In genomic region chr12:52250048-52250990, GRCh38 we compare ENCODE assay signal across 14 cellular contexts. TPM values are rescaled to one million over a fixed set of nuclear protein-coding genes. Genes with fewer than 3 reads are reported as not detected.
DNase-seq lines count a peak whose midpoint lies in the region; ATAC-seq lines count a peak whose summit lies in the region.
"Had no signal": no experiment of that assay in that cellular context is flagged by ENCODE, and none has a peak within 500 bp of the region (broad histone marks: within the 10 kb centered on the region; RNA-seq: fewer than 3 reads in every experiment).

No MANE protein-coding gene starts in this region.

- H3K27ac Mint-ChIP-seq in activated naive CD4-positive, alpha-beta T cell treated with anti-CD3 and anti-CD28 coated beads, Interleukin-2, amount 50 U/mL, for 24 hours, result no peak overlapping the region
- no peak overlapping the region for H3K27ac Mint-ChIP-seq in activated naive CD4-positive, alpha-beta T cell treated with anti-CD3 and anti-CD28 coated beads, Interleukin-2, amount 50 U/mL, for 72 hours
- peak overlapping the region; percentile 79 for H3K27ac Mint-ChIP-seq in activated T-helper 17 cell treated with anti-CD3 and anti-CD28 coated beads, Interleukin-2, amount 50 U/mL, for 72 hours
- H3K27ac Mint-ChIP-seq in stimulated activated effector memory CD8-positive, alpha-beta T cell treated with anti-CD3 and anti-CD28 coated beads, Interleukin-12 subunit alpha, Interleukin-12 subunit beta, amount 100 ng/mL, for 72 hours, result peak overlapping the region; percentile 20

- H3K9me3 Mint-ChIP-seq in activated naive CD4-positive, alpha-beta T cell treated with anti-CD3 and anti-CD28 coated beads, Interleukin-2, amount 50 U/mL, for 24 hours, result no peaks in the 10 kb centered on the region
- no peaks in the 10 kb centered on the region for H3K9me3 Mint-ChIP-seq in activated naive CD4-positive, alpha-beta T cell treated with anti-CD3 and anti-CD28 coated beads, Interleukin-2, amount 50 U/mL, for 72 hours
- no peaks in the 10 kb centered on the region for H3K9me3 Mint-ChIP-seq in activated T-helper 17 cell treated with anti-CD3 and anti-CD28 coated beads, Interleukin-2, amount 50 U/mL, for 72 hours
- H3K9me3 Mint-ChIP-seq in stimulated activated effector memory CD8-positive, alpha-beta T cell treated with anti-CD3 and anti-CD28 coated beads, Interleukin-12 subunit alpha, Interleukin-12 subunit beta, amount 100 ng/mL, for 72 hours, result no peaks in the 10 kb centered on the region

- peaks cover 2% of the 10 kb centered on the region for H3K36me3 Mint-ChIP-seq in activated naive CD4-positive, alpha-beta T cell treated with anti-CD3 and anti-CD28 coated beads, Interleukin-2, amount 50 U/mL, for 24 hours
- peaks cover 0 to 6% of the 10 kb centered on the region in 2 donors for H3K36me3 Mint-ChIP-seq in activated naive CD4-positive, alpha-beta T cell treated with anti-CD3 and anti-CD28 coated beads, Interleukin-2, amount 50 U/mL, for 72 hours
- H3K36me3 Mint-ChIP-seq in activated T-helper 17 cell treated with anti-CD3 and anti-CD28 coated beads, Interleukin-2, amount 50 U/mL, for 72 hours (ENCODE audit: low read depth), result no peaks in the 10 kb centered on the region
- peaks cover 4% of the 10 kb centered on the region for H3K36me3 Mint-ChIP-seq in stimulated activated effector memory CD8-positive, alpha-beta T cell treated with anti-CD3 and anti-CD28 coated beads, Interleukin-12 subunit alpha, Interleukin-12 subunit beta, amount 100 ng/mL, for 72 hours

- H3K27me3 ChIP-seq in iPS-18a (ENCODE audit: control insufficient read depth, insufficient read depth, low read length), result peaks cover 44% of the 10 kb centered on the region

- peaks cover 13% of the 10 kb centered on the region for H3K27me3 Mint-ChIP-seq in activated naive CD4-positive, alpha-beta T cell treated with anti-CD3 and anti-CD28 coated beads, Interleukin-2, amount 50 U/mL, for 24 hours
- peaks cover 10% of the 10 kb centered on the region for H3K27me3 Mint-ChIP-seq in activated T-helper 17 cell treated with anti-CD3 and anti-CD28 coated beads, Interleukin-2, amount 50 U/mL, for 72 hours

- peaks cover 17% of the 10 kb centered on the region for H3K4me1 Mint-ChIP-seq in activated naive CD4-positive, alpha-beta T cell treated with anti-CD3 and anti-CD28 coated beads, Interleukin-2, amount 50 U/mL, for 24 hours
- H3K4me1 Mint-ChIP-seq in activated T-helper 17 cell treated with anti-CD3 and anti-CD28 coated beads, Interleukin-2, amount 50 U/mL, for 72 hours, result peaks cover 25% of the 10 kb centered on the region
- H3K4me1 Mint-ChIP-seq in stimulated activated effector memory CD8-positive, alpha-beta T cell treated with anti-CD3 and anti-CD28 coated beads, Interleukin-12 subunit alpha, Interleukin-12 subunit beta, amount 100 ng/mL, for 72 hours, result peaks cover 45% of the 10 kb centered on the region

- H3K4me1 ChIP-seq in iPS-18a (ENCODE audit: control insufficient read depth, low read depth, low read length), result peaks cover 9% of the 10 kb centered on the region

- DNase-seq in activated naive CD4-positive, alpha-beta T cell treated with anti-CD3 and anti-CD28 coated beads, Interleukin-2, amount 50 U/mL, for 72 hours (ENCODE audit: low spot score in 2 of 2), result no peak
- DNase-seq in stimulated activated effector memory CD8-positive, alpha-beta T cell treated with anti-CD3 and anti-CD28 coated beads, Interleukin-12 subunit alpha, Interleukin-12 subunit beta, amount 100 ng/mL, for 72 hours (ENCODE audit: low spot score in 2 of 2), result no peak
- DNase-seq in hippocampal formation (lab: John Stamatoyannopoulos, UW) (no peak), NCI-H748 (lab: John Stamatoyannopoulos, UW; ENCODE audit: unreplicated experiment) (no peak)
- DNase-seq: effector memory CD4-positive, alpha-beta T cell; NCI-H1417; NCI-H510A; stimulated activated CD4-positive, alpha-beta T cell treated with anti-CD3 and anti-CD28 coated beads, Interleukin-1b, Interleukin-23, amount 100 ng/mL, for 48 hours had no signal

- peak overlapping the region; percentile 34 for H3K4me3 ChIP-seq in iPS-18a (ENCODE audit: low read length)

- H3K27ac ChIP-seq in iPS-18a (ENCODE audit: low read length), result no peak overlapping the region

- H3K9ac ChIP-seq in iPS-18a (ENCODE audit: low read length), result no peak overlapping the region
- H3K9ac ChIP-seq: parathyroid adenoma had no signal

- no peaks in the 10 kb centered on the region for H3K9me3 ChIP-seq in iPS-18a (ENCODE audit: control insufficient read depth, low read depth, low read length)

- H3K36me3 ChIP-seq in iPS-18a (ENCODE audit: control insufficient read depth, low read depth, low read length), result no peaks in the 10 kb centered on the region

- H3K4me3 Mint-ChIP-seq in activated naive CD4-positive, alpha-beta T cell treated with anti-CD3 and anti-CD28 coated beads, Interleukin-2, amount 50 U/mL, for 24 hours, result peak overlapping the region; percentile 5
- H3K4me3 Mint-ChIP-seq in activated T-helper 17 cell treated with anti-CD3 and anti-CD28 coated beads, Interleukin-2, amount 50 U/mL, for 72 hours, result no peak overlapping the region
- no peak overlapping the region for H3K4me3 Mint-ChIP-seq in stimulated activated effector memory CD8-positive, alpha-beta T cell treated with anti-CD3 and anti-CD28 coated beads, Interleukin-12 subunit alpha, Interleukin-12 subunit beta, amount 100 ng/mL, for 72 hours

- no peak for ATAC-seq in activated naive CD4-positive, alpha-beta T cell treated with anti-CD3 and anti-CD28 coated beads, Interleukin-2, amount 50 U/mL, for 72 hours
- ATAC-seq in activated T-helper 17 cell treated with anti-CD3 and anti-CD28 coated beads, Interleukin-2, amount 50 U/mL, for 72 hours (replicated peaks), result no peak
- ATAC-seq in stimulated activated effector memory CD8-positive, alpha-beta T cell treated with anti-CD3 and anti-CD28 coated beads, Interleukin-12 subunit alpha, Interleukin-12 subunit beta, amount 100 ng/mL, for 72 hours, result no peak
- ATAC-seq in HG02798 (IDR thresholded peaks at IDR 0.05; ENCODE audit: poor library complexity, unreplicated experiment), result no peak

RNA-seq across cellular contexts. Expression of gene KRT7, which starts 17.3 kb away (rescaled TPM):
- total RNA-seq in activated naive CD4-positive, alpha-beta T cell treated with anti-CD3 and anti-CD28 coated beads, Interleukin-2, amount 50 U/mL, for 72 hours, result 1 to 10 TPM in 1 of 2 donors, under 1 TPM in 1; 0.36 to 8.0 TPM
- total RNA-seq in activated T-helper 17 cell treated with anti-CD3 and anti-CD28 coated beads, Interleukin-2, amount 50 U/mL, for 72 hours, result 10 to 100 TPM in 1 of 2 donors, 1 to 10 TPM in 1; 7.6 to 12.5 TPM

RNA-seq across cellular contexts. Expression of gene KRT86, which starts 24.1 kb away (rescaled TPM):
- total RNA-seq in activated naive CD4-positive, alpha-beta T cell treated with anti-CD3 and anti-CD28 coated beads, Interleukin-2, amount 50 U/mL, for 72 hours, result under 1 TPM in 1 of 2 donors, not detected in 1; 0.37 TPM
- 1 to 10 TPM in 1 of 2 donors, under 1 TPM in 1; 0.56 to 2.1 TPM for total RNA-seq in activated T-helper 17 cell treated with anti-CD3 and anti-CD28 coated beads, Interleukin-2, amount 50 U/mL, for 72 hours

RNA-seq across cellular contexts. Expression of gene KRT81, which starts 41.0 kb away (rescaled TPM):
- total RNA-seq in activated naive CD4-positive, alpha-beta T cell treated with anti-CD3 and anti-CD28 coated beads, Interleukin-2, amount 50 U/mL, for 72 hours, result not detected
- total RNA-seq in activated T-helper 17 cell treated with anti-CD3 and anti-CD28 coated beads, Interleukin-2, amount 50 U/mL, for 72 hours, result not detected
- total RNA-seq: liver had no signal

RNA-seq across cellular contexts. Expression of gene KRT80, which starts 58.5 kb away (rescaled TPM):
- total RNA-seq in activated naive CD4-positive, alpha-beta T cell treated with anti-CD3 and anti-CD28 coated beads, Interleukin-2, amount 50 U/mL, for 72 hours, result not detected
- not detected for total RNA-seq in activated T-helper 17 cell treated with anti-CD3 and anti-CD28 coated beads, Interleukin-2, amount 50 U/mL, for 72 hours

Comparison
In these comparisons a context has a peak if more than half of its experiments do, and no peak if none do; other contexts are left out.
1. H3K27ac Mint-ChIP-seq: peak in activated T-helper 17 cell treated with anti-CD3 and anti-CD28 coated beads, Interleukin-2, amount 50 U/mL, for 72 hours (single experiment) and stimulated activated effector memory CD8-positive, alpha-beta T cell treated with anti-CD3 and anti-CD28 coated beads, Interleukin-12 subunit alpha, Interleukin-12 subunit beta, amount 100 ng/mL, for 72 hours (single experiment); none in activated naive CD4-positive, alpha-beta T cell treated with anti-CD3 and anti-CD28 coated beads, Interleukin-2, amount 50 U/mL, for 24 hours (single experiment) and activated naive CD4-positive, alpha-beta T cell treated with anti-CD3 and anti-CD28 coated beads, Interleukin-2, amount 50 U/mL, for 72 hours (0 of 2).